ENCODE assay signal across 8 cellular contexts in genomic region chr9:131732061-131732526, GRCh38. TPM values are rescaled to one million over a fixed set of nuclear protein-coding genes. Genes with fewer than 3 reads are reported as not detected.
DNase-seq lines count a peak whose midpoint lies in the region; ATAC-seq, FAIRE-seq and TF ChIP-seq lines count a peak whose summit lies in the region.

No MANE protein-coding gene starts in this region.

- ATAC-seq in CD4-positive, alpha-beta T cell (ENCODE audit: poor library complexity): no peak
- ATAC-seq in GM12878 (no peak), HG03025 (IDR thresholded peaks at IDR 0.05; ENCODE audit: low FRiP score, unreplicated experiment) (no peak)

- peaks cover 94% of the 10 kb centered on the region for H3K79me2 ChIP-seq in GM12878 (ENCODE audit: control insufficient read depth, insufficient read depth, low read length)
- peaks cover 70% of the 10 kb centered on the region for H3K79me2 ChIP-seq in mesendoderm (ENCODE audit: control insufficient read depth, insufficient read depth, low read length)

- no peak overlapping the region for H4K8ac ChIP-seq in mesendoderm (ENCODE audit: low read depth, low read length)

- FAIRE-seq in GM12878 (lab: Jason Lieb, UNC): no peak

- H3K9ac ChIP-seq in GM12878 (ENCODE audit: control insufficient read depth, insufficient read depth, low read length) (peak overlapping the region; percentile 77), mesendoderm (ENCODE audit: low read length) (no peak overlapping the region)

- H3K9me3 ChIP-seq in CD4-positive, alpha-beta T cell (ENCODE audit: control insufficient read depth, low read length): no peaks in the 10 kb centered on the region
- no peaks in the 10 kb centered on the region for H3K9me3 ChIP-seq in GM12878 (replicated peaks; ENCODE audit: control insufficient read depth, insufficient read depth, low read length)

- H2BK15ac ChIP-seq in mesendoderm (replicated peaks; ENCODE audit: low read depth): no peak overlapping the region

- peak overlapping the region; percentile 64 for H3K27ac ChIP-seq in CD4-positive, alpha-beta T cell (ENCODE audit: low read depth, low read length)
- H3K27ac ChIP-seq in GM12878 (ENCODE audit: control insufficient read depth, insufficient read depth): peak overlapping the region; percentile 99
- H3K27ac ChIP-seq in mesendoderm (ENCODE audit: low read depth, low read length): peak overlapping the region; percentile 10

- no peaks in the 10 kb centered on the region for H3K27me3 ChIP-seq in CD4-positive, alpha-beta T cell (ENCODE audit: control insufficient read depth, insufficient read depth, low read length)
- no peaks in the 10 kb centered on the region for H3K27me3 ChIP-seq in GM12878 (replicated peaks in 1 of 2; ENCODE audit: control insufficient read depth in 2 of 2, insufficient read depth in 2 of 2, low read length in 1 of 2)
- H3K27me3 ChIP-seq in mesendoderm (ENCODE audit: insufficient read depth, low read length, poor library complexity): no peaks in the 10 kb centered on the region

- H2AFZ ChIP-seq in GM12878 (ENCODE audit: control insufficient read depth, low read depth, low read length): no peak overlapping the region

- H3K4ac ChIP-seq in mesendoderm (ENCODE audit: low read depth, low read length): no peak overlapping the region

- peak overlapping the region; percentile 80 for H3K4me3 Mint-ChIP-seq in CD4-positive, alpha-beta T cell

- H3K4me2 ChIP-seq in GM12878 (ENCODE audit: control insufficient read depth, insufficient read depth): peak overlapping the region; percentile 97
- no peak overlapping the region for H3K4me2 ChIP-seq in mesendoderm (ENCODE audit: low read length)

- TF ChIP-seq POLR2A in GM12878 (IDR thresholded peaks at IDR 0.05; ENCODE audit: low read depth, low read length): no peak; the same call in 1 of the 2 replicates

- POLR2A ChIA-PET in CD4-positive, alpha-beta T cell (lab: Charles Lee): interaction anchor here (0.6 to 2.9 kb wide), 25 partner anchors 10 to 623 kb away, joined by 3 to 32 read pairs (median 5); partner anchors contain the start of gene SETX
- POLR2A ChIA-PET in GM12878 (lab: Charles Lee): interaction anchor here (0.6 to 17.4 kb wide), 6 partner anchors 13 to 131 kb away, joined by 4 to 291 read pairs (median 29); no protein-coding TSS in a partner anchor

- no peak for TF ChIP-seq CTCF in CD4-positive, alpha-beta T cell (IDR thresholded peaks at IDR 0.05)
- TF ChIP-seq CTCF in LNCaP clone FGC (IDR thresholded peaks at IDR 0.05; ENCODE audit: control insufficient read depth, extremely low read depth, insufficient read depth) (no peak), GM12878 (IDR thresholded peaks at IDR 0.05 in 2 of 3, conservative IDR thresholded peaks at IDR 0.05 in 1 of 3; ENCODE audit: control insufficient read depth in 2 of 3, extremely low read depth in 1 of 3, insufficient read depth in 1 of 3, low read depth in 3 of 3, low read length in 3 of 3) (peak in 1 of 3 experiments; percentile 11; a peak in 1 of 6 replicates)

- H3K18ac ChIP-seq in mesendoderm (ENCODE audit: low read length): no peak overlapping the region

- H3K9me3 Mint-ChIP-seq in CD4-positive, alpha-beta T cell: no peaks in the 10 kb centered on the region

- DNase-seq in CD4-positive, alpha-beta T cell: no peak
- DNase-seq in LNCaP clone FGC (ENCODE audit: low read depth): peak; percentile 66
- DNase-seq in GM12878 (ENCODE audit: low read depth, low spot score): no peak
- no peak for DNase-seq in mesendoderm
- DNase-seq in germinal center (ENCODE audit: low spot score): no peak
- DNase-seq in Ammon's horn (ENCODE audit: low spot score): no peak
- DNase-seq in NCI-H128 (lab: John Stamatoyannopoulos, UW; ENCODE audit: unreplicated experiment): no peak

- in situ Hi-C loops in GM12878 (cut with MboI): no loop called here

- no peak for TF ChIP-seq EP300 in GM12878 (IDR thresholded peaks at IDR 0.05; ENCODE audit: borderline replicate concordance in 1 of 2, control insufficient read depth in 1 of 2, low read depth in 2 of 2, low read length in 2 of 2)

- TF ChIP-seq RAD21 in GM12878 (IDR thresholded peaks at IDR 0.05; ENCODE audit: insufficient read depth, low read depth, low read length): no peak

- no TSS peak for BruUV-seq in GM12878 (replicated peaks; lab: Mats Ljungman, UMichigan)

- peaks cover 29% of the 10 kb centered on the region for H3K79me1 ChIP-seq in mesendoderm (ENCODE audit: low read length)

- peaks cover 11% of the 10 kb centered on the region for H3K36me3 Mint-ChIP-seq in CD4-positive, alpha-beta T cell (ENCODE audit: low read depth)

- H3K27ac Mint-ChIP-seq in CD4-positive, alpha-beta T cell: peak overlapping the region; percentile 86

- no peak overlapping the region for H2BK120ac ChIP-seq in mesendoderm (ENCODE audit: low read depth, low read length)

- peaks cover 91% of the 10 kb centered on the region for H3K4me1 Mint-ChIP-seq in CD4-positive, alpha-beta T cell (ENCODE audit: low read depth)

- H3K4me3 ChIP-seq in LNCaP clone FGC (ENCODE audit: low read depth, low read length): no peak overlapping the region
- peak overlapping the region; percentile 72 for H3K4me3 ChIP-seq in GM12878
- no peak overlapping the region for H3K4me3 ChIP-seq in mesendoderm (ENCODE audit: low read length)

- intact Hi-C loops in CD4-positive, alpha-beta T cell (cut with DNase I, micrococcal nuclease): loop anchor here in 1 of 2 experiments (2.0 kb wide), 2 partner anchors 63 to 75 kb away; no protein-coding TSS in a partner anchor
- intact Hi-C loops in GM12878 (cut with micrococcal nuclease; ENCODE audit: unreplicated experiment): loop anchor here (10.0 kb wide), 1 partner anchor 337 kb away; the partner anchor contains the start of gene PRRC2B

- no peak overlapping the region for H2BK5ac ChIP-seq in mesendoderm (ENCODE audit: low read length)

- 42% methylated on average over 8 of the region's 8 CpGs for WGBS in GM12878 (ENCODE audit: insufficient coverage, insufficient replicate concordance, low lambda C conversion rate, missing lambda C conversion rate)
- no CpG with 5 or more reads among the region's 8 CpGs for WGBS in mesendoderm (ENCODE audit: extremely low coverage, insufficient coverage, low lambda C conversion rate)

- peak overlapping the region; percentile 48 for H3K23ac ChIP-seq in mesendoderm (ENCODE audit: low read length)

- no peaks in the 10 kb centered on the region for H3K27me3 Mint-ChIP-seq in CD4-positive, alpha-beta T cell

- CTCF ChIA-PET in CD4-positive, alpha-beta T cell (lab: Charles Lee): interaction anchor here (1.2 to 2.9 kb wide), 6 partner anchors 22 to 141 kb away, joined by 3 to 12 read pairs (median 4); no protein-coding TSS in a partner anchor
- CTCF ChIA-PET in GM12878 (lab: Yijun Ruan, JAX): interaction anchor here (0.7 to 17.1 kb wide), 12 partner anchors 8 to 110 kb away, joined by 3 to 197 read pairs (median 4); no protein-coding TSS in a partner anchor

- H4K20me1 ChIP-seq in GM12878 (ENCODE audit: control insufficient read depth, insufficient read depth): no peaks in the 10 kb centered on the region

- no peaks in the 10 kb centered on the region; a peak in 1 of 4 replicates for H3K36me3 ChIP-seq in GM12878 (ENCODE audit: control insufficient read depth in 2 of 2, insufficient read depth in 2 of 2, low read length in 1 of 2)
- no peaks in the 10 kb centered on the region for H3K36me3 ChIP-seq in mesendoderm (ENCODE audit: control insufficient read depth, insufficient read depth, low read length)

- H3K4me1 ChIP-seq in GM12878 (ENCODE audit: control insufficient read depth, insufficient read depth, low read length) (peaks cover 78% of the 10 kb centered on the region), mesendoderm (ENCODE audit: control insufficient read depth, low read depth, low read length) (peaks cover 10% of the 10 kb centered on the region)

- H3K56ac ChIP-seq in mesendoderm (ENCODE audit: low read length): no peak overlapping the region

- H2AK5ac ChIP-seq in mesendoderm (ENCODE audit: low read length): no peak overlapping the region

- RAD21 ChIA-PET in GM12878 (lab: Charles Lee; ENCODE audit: unreplicated experiment): interaction anchor here (1.0 to 17.7 kb wide), 15 partner anchors 10 to 359 kb away, joined by 3 to 408 read pairs (median 7); no protein-coding TSS in a partner anchor

- H4K5ac ChIP-seq in mesendoderm (ENCODE audit: low read length): no peak overlapping the region

- SMC1A ChIA-PET in GM12878 (lab: Charles Lee; ENCODE audit: uncharacterized antibody, unreplicated experiment): interaction anchor here (0.6 to 21.2 kb wide), 12 partner anchors 8 to 244 kb away, joined by 3 to 535 read pairs (median 14); no protein-coding TSS in a partner anchor

TF ChIP-seq in GM12878, 131 proteins besides CTCF, POLR2A, EP300 and RAD21 (continues in another document):
- TF ChIP-seq NR2C2 (IDR thresholded peaks at IDR 0.05; ENCODE audit: borderline replicate concordance, control insufficient read depth, insufficient read length, low read depth): no peak

RNA-seq across cellular contexts. Expression of gene RAPGEF1, which starts 7.8 kb away (rescaled TPM):
- total RNA-seq in CD4-positive, alpha-beta T cell: 100 to 1,000 TPM; 130 to 134 TPM
- total RNA-seq in GM12878 (2013; cell fraction: nucleolus; rRNA removed): 149 and 166 TPM in 2 replicates
- total RNA-seq in GM12878 (2014; rRNA removed): 45.8 and 52.2 TPM in 2 replicates
- total RNA-seq in GM12878 (2014; rRNA removed; fragmentation: Illumina TruSeq; extraction: Trizol): 34.8 and 39.6 TPM in 2 replicates
- total RNA-seq in GM12878 (2021): 113 and 115 TPM in 2 replicates
- 25.7 TPM for polyA plus RNA-seq in GM12878 (2011; ENCODE audit: low read depth)
- polyA plus RNA-seq in GM12878 (2011; rRNA removed): 42.9 and 63.9 TPM in 2 replicates
- polyA plus RNA-seq in GM12878 (2011; cell fraction: cytosol; rRNA removed): 54.2 and 61.6 TPM in 2 replicates
- 95.7 and 113 TPM in 2 replicates for polyA plus RNA-seq in GM12878 (2011; cell fraction: nucleus; rRNA removed)
- 56.2 and 57.9 TPM in 2 replicates for polyA plus RNA-seq in GM12878 (2012)
- 35.7 and 53.4 TPM in 2 replicates for polyA plus RNA-seq in GM12878 (2014; fragmentation: Illumina TruSeq; extraction: Trizol)
- polyA plus RNA-seq in GM12878 (2014; fragmentation: Nextera tagmentation; extraction: Ambion mirVana): under 1 TPM; 0.42 to 0.60 TPM
- polyA plus RNA-seq in GM12878 (2014; rRNA removed): 73.7 and 83.1 TPM in 2 replicates
- 10 to 100 TPM; 10.7 to 12.2 TPM for polyA plus RNA-seq in GM12878 (2016; fragmentation: Nextera tagmentation; extraction: Ambion mirVana)
- 44.3 and 62.2 TPM in 2 replicates for polyA minus RNA-seq in GM12878 (2011; rRNA and poly(A)+ RNA removed)
- 22.3 and 26.7 TPM in 2 replicates for polyA minus RNA-seq in GM12878 (2011; cell fraction: cytosol; rRNA and poly(A)+ RNA removed)
- polyA minus RNA-seq in GM12878 (2011; cell fraction: nucleus; rRNA and poly(A)+ RNA removed): 23.0 and 40.7 TPM in 2 replicates
- 43.2 TPM for polyA plus RNA-seq in mesendoderm (2013, experiment 1 of 2)
- 44.5 TPM for polyA plus RNA-seq in mesendoderm (2013, experiment 2 of 2)

Comparison
In these comparisons a context has a peak if more than half of its experiments do, and no peak if none do; other contexts are left out.
1. H3K27ac ChIP-seq: peak in every context shown above with its lines; median percentile 99 in GM12878; 64 in CD4-positive, alpha-beta T cell; 10 in mesendoderm.